8 cellular contexts compared by ENCODE assay signal in genomic region chr1:212699104-212699838, GRCh38. TPM values are rescaled to one million over a fixed set of nuclear protein-coding genes. Genes with fewer than 3 reads are reported as not detected.
DNase-seq lines count a peak whose midpoint lies in the region; ATAC-seq and TF ChIP-seq lines count a peak whose summit lies in the region.

No MANE protein-coding gene starts in this region.

- peaks cover 18% of the 10 kb centered on the region; the same call in 1 of the 2 replicates for H3F3A ChIP-seq in Loucy (ENCODE audit: low read depth)

- peak; percentile 50 for ATAC-seq in GM21825 (IDR thresholded peaks at IDR 0.05; ENCODE audit: unreplicated experiment)
- ATAC-seq in left colon: peak; percentile 82
- no peak for ATAC-seq in HG03378 (IDR thresholded peaks at IDR 0.05; ENCODE audit: unreplicated experiment)

- no peaks in the 10 kb centered on the region for H3K9me3 ChIP-seq in Loucy (ENCODE audit: insufficient read depth, low read depth, low read length)

- peak overlapping the region; percentile 83 for H3K4me3 ChIP-seq in Loucy (ENCODE audit: low read length, poor library complexity, severe bottlenecking)
- H3K4me3 ChIP-seq in cardiac fibroblast (replicated peaks in 1 of 2; ENCODE audit: low read depth in 2 of 2, low read length in 2 of 2): peak overlapping the region; percentile 47 to 57

- H2AFZ ChIP-seq in Loucy (ENCODE audit: low read length): peak overlapping the region; percentile 99

- no peaks in the 10 kb centered on the region for H3K27me3 ChIP-seq in Loucy (ENCODE audit: insufficient read depth, low read length, poor library complexity, severe bottlenecking)

- TF ChIP-seq CTCF in Loucy (conservative IDR thresholded peaks at IDR 0.05; ENCODE audit: low read length) (peak; percentile 67), cardiac fibroblast (IDR thresholded peaks at IDR 0.05; ENCODE audit: low read depth, low read length) (peak; percentile 44)

- intact Hi-C loops in left colon (cut with DNase I, micrococcal nuclease): no loop called here

- H3K4me2 ChIP-seq in Loucy (ENCODE audit: low read depth, low read length, poor library complexity, severe bottlenecking): peak overlapping the region; percentile 96

- no peaks in the 10 kb centered on the region for H4K20me1 ChIP-seq in Loucy (ENCODE audit: insufficient read depth, low read length, poor library complexity, severe bottlenecking)

- H3K9me2 ChIP-seq in Loucy (replicated peaks; ENCODE audit: low read depth, low read length): no peaks in the 10 kb centered on the region

- H3K36me3 ChIP-seq in Loucy (ENCODE audit: insufficient read depth, low read length): no peaks in the 10 kb centered on the region

- peak overlapping the region; percentile 65 for H3K9ac ChIP-seq in Loucy (ENCODE audit: low read depth, low read length, poor library complexity, severe bottlenecking)

- peaks cover 17% of the 10 kb centered on the region for H3K79me2 ChIP-seq in Loucy (ENCODE audit: insufficient read depth, low read length)

- DNase-seq in EL (peak; percentile 68), T1000 (lab: John Stamatoyannopoulos, UW) (peak; percentile 36), cardiac fibroblast (ENCODE audit: low read depth in 2 of 2) (peak; percentile 25 to 34), left colon (peak; percentile 30 to 58)
- peak; percentile 44 to 60 for DNase-seq in stimulated activated CD4-positive, alpha-beta T cell treated with anti-CD3 and anti-CD28 coated beads, Interleukin-4, amount 100 ng/mL, for 48 hours (ENCODE audit: low read depth in 2 of 2)

- peaks cover 20% of the 10 kb centered on the region for H3K4me1 ChIP-seq in Loucy (ENCODE audit: insufficient read depth, low read length, poor library complexity, severe bottlenecking)

RNA-seq across cellular contexts. Expression of gene BATF3, which starts 0.4 kb away (rescaled TPM):
- total RNA-seq in left colon: 1 to 10 TPM in 1 of 2 donors, under 1 TPM in 1; 0.92 to 1.1 TPM
